In the genomic region with DNA sequence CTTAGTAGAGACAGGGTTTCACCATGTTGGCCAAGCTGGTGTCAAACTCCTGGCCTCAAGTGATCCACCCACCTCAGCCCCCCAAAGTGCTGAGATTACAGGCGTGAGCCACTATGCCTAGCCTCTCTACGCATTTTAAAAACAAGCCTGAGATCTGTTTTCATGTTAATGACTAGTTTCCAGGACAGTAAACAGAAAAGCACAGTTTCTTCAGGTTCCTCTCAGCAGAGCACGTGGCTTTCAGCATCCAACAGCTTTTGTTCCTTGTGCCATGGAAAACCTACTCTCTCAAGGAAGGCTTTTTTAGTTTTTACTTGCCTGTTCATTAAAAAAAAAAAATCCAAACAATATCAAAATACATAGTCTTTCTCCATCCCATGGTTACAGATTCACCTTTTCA, we compare ENCODE assay signal across 18 cellular contexts.
A peak's percentile ranks its signal among the peaks of the same experiment; 100 is the strongest.
DNase-seq lines count a peak whose midpoint lies in the region; ATAC-seq and TF ChIP-seq lines count a peak whose summit lies in the region.
"Had no signal": no experiment of that assay in that cellular context is flagged by ENCODE, and none has a peak within 500 bp of the region (broad histone marks: within the 10 kb centered on the region; RNA-seq: fewer than 3 reads in every experiment).

No MANE protein-coding gene starts in this region.

- H3K27ac ChIP-seq in HUES48 (ENCODE audit: low read depth, low read length): peak overlapping the region; percentile 22
- H3K27ac ChIP-seq: A549, BLaER1, HL-60 had no signal

- H3K4me1 ChIP-seq in HUES48 (ENCODE audit: control insufficient read depth, insufficient read depth, low read length): peaks cover 13% of the 10 kb centered on the region; the same call in 1 of the 2 replicates
- H3K4me1 ChIP-seq: A549, BLaER1 had no signal

- no peaks in the 10 kb centered on the region for H3K36me3 ChIP-seq in HUES48 (ENCODE audit: control insufficient read depth, insufficient read depth, low read length)
- H3K36me3 ChIP-seq: BLaER1 had no signal

- H3K27ac Mint-ChIP-seq in WTC11: no peak overlapping the region
- H3K27ac Mint-ChIP-seq: CD4-positive, CD25-positive, alpha-beta regulatory T cell; HFFc6 had no signal

- no peaks in the 10 kb centered on the region for H3K9me3 ChIP-seq in HUES48 (ENCODE audit: control insufficient read depth, insufficient read depth, low read length)
- H3K9me3 ChIP-seq: A549, BLaER1 had no signal

- peaks cover 39% of the 10 kb centered on the region for H3K27me3 Mint-ChIP-seq in WTC11 (ENCODE audit: low read depth)

- no peak overlapping the region; the same call in 1 of the 2 replicates for H3K4me3 ChIP-seq in HUES48 (ENCODE audit: low read depth, low read length)
- H3K4me3 ChIP-seq: A549, BLaER1 had no signal

- H3K9ac ChIP-seq in HUES48 (ENCODE audit: low read depth, low read length): no peak overlapping the region
- H3K9ac ChIP-seq: BLaER1 had no signal

- H3K9me3 Mint-ChIP-seq in WTC11: peaks cover 12% of the 10 kb centered on the region

- CTCF ChIA-PET in WTC11 (lab: Charles Lee): interaction anchor here (1.4 kb wide), 1 partner anchor 40 kb away, joined by 4 read pairs; no protein-coding TSS in a partner anchor

- DNase-seq in WTC11 (ENCODE audit: low spot score) (peak; percentile 12), iPS DF 19.7 (ENCODE audit: low read depth, low spot score) (peak; percentile 28), HT-29 (ENCODE audit: low spot score) (no peak), NOMO-1 treated with DMSO at 0.1 percent for 48 hours (lab: John Stamatoyannopoulos, UW; ENCODE audit: unreplicated experiment) (no peak)
- DNase-seq: AML-193; CD4-positive, CD25-positive, alpha-beta regulatory T cell; DMS53; GOT3; HCEC 1CT; HFFc6; IMR-90; KBM-7 had no signal

- peaks cover 12% of the 10 kb centered on the region for H3K4me1 Mint-ChIP-seq in WTC11
- H3K4me1 Mint-ChIP-seq: CD4-positive, CD25-positive, alpha-beta regulatory T cell had no signal

- TF ChIP-seq CTCF in WTC11 (IDR thresholded peaks at IDR 0.05): no peak

- H3K27me3 ChIP-seq in HUES48 (ENCODE audit: control insufficient read depth, insufficient read depth, low read length): no peaks in the 10 kb centered on the region; the same call in 1 of the 2 replicates
- H3K27me3 ChIP-seq: BLaER1 had no signal

- POLR2A ChIA-PET in WTC11 (lab: Charles Lee): no interaction called here

- ATAC-seq in WTC11 (peak; percentile 72; the same call in 1 of the 2 replicates), GM18517 (IDR thresholded peaks at IDR 0.05; ENCODE audit: unreplicated experiment) (no peak), HG02759 (IDR thresholded peaks at IDR 0.05; ENCODE audit: unreplicated experiment) (no peak)
- ATAC-seq: A549 had no signal

- no peak overlapping the region for H3K4me3 Mint-ChIP-seq in WTC11
- H3K4me3 Mint-ChIP-seq: CD4-positive, CD25-positive, alpha-beta regulatory T cell; HFFc6 had no signal

- peaks cover 9% of the 10 kb centered on the region for H3K36me3 Mint-ChIP-seq in WTC11
- H3K36me3 Mint-ChIP-seq: CD4-positive, CD25-positive, alpha-beta regulatory T cell had no signal

TF ChIP-seq in WTC11, 78 proteins besides CTCF, POLR2A, EP300 and RAD21:
- TF ChIP-seq, protein P1, sequence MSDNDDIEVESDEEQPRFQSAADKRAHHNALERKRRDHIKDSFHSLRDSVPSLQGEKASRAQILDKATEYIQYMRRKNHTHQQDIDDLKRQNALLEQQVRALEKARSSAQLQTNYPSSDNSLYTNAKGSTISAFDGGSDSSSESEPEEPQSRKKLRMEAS (CRISPR knock-in tag; IDR thresholded peaks at IDR 0.05): peak; percentile 70; the same call in 1 of the 2 replicates
- TF ChIP-seq, protein P2, sequence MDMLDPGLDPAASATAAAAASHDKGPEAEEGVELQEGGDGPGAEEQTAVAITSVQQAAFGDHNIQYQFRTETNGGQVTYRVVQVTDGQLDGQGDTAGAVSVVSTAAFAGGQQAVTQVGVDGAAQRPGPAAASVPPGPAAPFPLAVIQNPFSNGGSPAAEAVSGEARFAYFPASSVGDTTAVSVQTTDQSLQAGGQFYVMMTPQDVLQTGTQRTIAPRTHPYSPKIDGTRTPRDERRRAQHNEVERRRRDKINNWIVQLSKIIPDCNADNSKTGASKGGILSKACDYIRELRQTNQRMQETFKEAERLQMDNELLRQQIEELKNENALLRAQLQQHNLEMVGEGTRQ (CRISPR knock-in tag; IDR thresholded peaks at IDR 0.05): peak; percentile 54
- TF ChIP-seq USF1 (CRISPR knock-in tag; IDR thresholded peaks at IDR 0.05) (peak; percentile 40; the same call in 1 of the 2 replicates), ZNF671 (CRISPR knock-in tag; IDR thresholded peaks at IDR 0.05) (no peak)

Comparison
In these comparisons a context has a peak if more than half of its experiments do, and no peak if none do; other contexts are left out.
1. DNase-seq: peak in WTC11 (single experiment) and iPS DF 19.7 (single experiment); none in HT-29 (single experiment) and NOMO-1 treated with DMSO at 0.1 percent for 48 hours (single experiment).